21 cellular contexts compared by ENCODE assay signal in the genomic region with DNA sequence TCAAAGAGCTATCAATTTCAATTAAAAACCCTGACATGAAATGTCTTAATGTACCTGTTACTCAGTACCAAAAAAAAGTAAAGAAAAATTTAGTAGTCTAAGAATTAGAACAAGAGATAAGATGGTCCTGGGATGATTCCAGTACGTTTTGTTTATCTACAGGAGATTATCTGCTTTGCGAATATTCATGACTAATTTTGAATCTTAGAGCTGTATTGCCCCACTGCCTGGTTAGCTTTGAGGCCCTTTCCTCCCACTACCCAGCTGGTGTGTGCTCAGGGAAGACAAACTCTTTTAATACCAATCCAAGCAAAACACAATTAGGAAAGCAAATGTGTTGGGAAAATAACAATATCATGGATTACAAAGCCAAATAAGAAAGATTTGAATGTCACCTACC.
DNase-seq lines count a peak whose midpoint lies in the region; ATAC-seq, FAIRE-seq and TF ChIP-seq lines count a peak whose summit lies in the region.
"Had no signal": no experiment of that assay in that cellular context is flagged by ENCODE, and none has a peak within 500 bp of the region (broad histone marks: within the 10 kb centered on the region; RNA-seq: fewer than 3 reads in every experiment).

No MANE protein-coding gene starts in this region.

- H3K4me1 Mint-ChIP-seq in GM23338 = peaks cover 24% of the 10 kb centered on the region
- H3K4me1 Mint-ChIP-seq: CD14-positive monocyte; CD4-positive, alpha-beta memory T cell; IgD-negative memory B cell had no signal

- no peak overlapping the region for H3K27ac ChIP-seq in GM23338 (ENCODE audit: low read depth)
- no peak overlapping the region for H3K27ac ChIP-seq in SU-DHL-6 (ENCODE audit: low read depth, low read length)

- H3K4me2 ChIP-seq in GM23338 (no peak overlapping the region), SU-DHL-6 (ENCODE audit: low read depth, low read length, poor library complexity, severe bottlenecking) (no peak overlapping the region)

- no peak overlapping the region for H3K4me3 ChIP-seq in GM23338
- no peak overlapping the region for H3K4me3 ChIP-seq in SU-DHL-6 (ENCODE audit: insufficient read depth, low read length, poor library complexity, severe bottlenecking)
- no peak overlapping the region for H3K4me3 ChIP-seq in fibroblast of pulmonary artery (replicated peaks; ENCODE audit: low read depth, low read length)
- H3K4me3 ChIP-seq: GM12878 had no signal

- H3F3A ChIP-seq in GM23338 (replicated peaks; ENCODE audit: low read depth) = no peaks in the 10 kb centered on the region
- H3F3A ChIP-seq in SU-DHL-6 (ENCODE audit: insufficient read depth) = no peaks in the 10 kb centered on the region

- H3K4me3 Mint-ChIP-seq in GM23338 = no peak overlapping the region
- H3K4me3 Mint-ChIP-seq: CD14-positive monocyte; CD4-positive, alpha-beta memory T cell; IgD-negative memory B cell had no signal

- peaks cover 19% of the 10 kb centered on the region for H3K9me3 Mint-ChIP-seq in GM23338

- no peaks in the 10 kb centered on the region for H3K27me3 Mint-ChIP-seq in GM23338 (ENCODE audit: insufficient read depth, low read depth, poor library complexity)
- H3K27me3 Mint-ChIP-seq: CD4-positive, alpha-beta memory T cell; IgD-negative memory B cell had no signal

- H3K9me2 ChIP-seq in GM23338 (ENCODE audit: insufficient read depth) (no peaks in the 10 kb centered on the region), SU-DHL-6 (replicated peaks; ENCODE audit: insufficient read depth, low read length) (no peaks in the 10 kb centered on the region)

- peak overlapping the region; percentile 70; the same call in 1 of the 2 replicates for H3K27ac Mint-ChIP-seq in GM23338
- H3K27ac Mint-ChIP-seq: CD14-positive monocyte; CD4-positive, alpha-beta memory T cell had no signal

- H2AFZ ChIP-seq in GM23338 (peak overlapping the region; percentile 74; the same call in 1 of the 2 replicates), SU-DHL-6 (ENCODE audit: low read depth, low read length, severe bottlenecking) (peak overlapping the region; percentile 5)

- DNase-seq in GM23338 (ENCODE audit: low spot score) (no peak), fibroblast of pulmonary artery (ENCODE audit: low read depth) (peak; percentile 17), omental fat pad (ENCODE audit: low spot score) (no peak), cardiac septum (ENCODE audit: low spot score) (no peak), GM12892 (ENCODE audit: insufficient read length) (no peak), DMS114 treated with DMSO at 0.1 percent for 48 hours (lab: John Stamatoyannopoulos, UW; ENCODE audit: unreplicated experiment) (no peak)
- DNase-seq: ACHN; CD4-positive, alpha-beta memory T cell; DMS53; DND-41; EL; GOT3; H7; Karpas-422; KBM-7 had no signal

- H3K36me3 Mint-ChIP-seq in GM23338 (ENCODE audit: low read depth) = peaks cover 18% of the 10 kb centered on the region; the same call in 2 of the 3 replicates
- H3K36me3 Mint-ChIP-seq: CD14-positive monocyte; CD4-positive, alpha-beta memory T cell; IgD-negative memory B cell had no signal

- intact Hi-C loops in cardiac septum (cut with DNase I) = no loop called here

- no peaks in the 10 kb centered on the region for H3K9me3 ChIP-seq in SU-DHL-6 (ENCODE audit: insufficient read depth, low read length)

- no peak for ATAC-seq in GM23338
- ATAC-seq in omental fat pad (ENCODE audit: low FRiP score) = peak; percentile 66
- ATAC-seq: GM12878 had no signal

- FAIRE-seq in GM12892 (lab: Jason Lieb, UNC) = no peak
- FAIRE-seq: A204.1, GM12878, GM18507 had no signal

- H3K27me3 ChIP-seq in GM23338 (ENCODE audit: insufficient read depth) (no peaks in the 10 kb centered on the region), SU-DHL-6 (ENCODE audit: low read length) (no peaks in the 10 kb centered on the region)

- H4K20me1 ChIP-seq in GM23338 (replicated peaks; ENCODE audit: insufficient read depth) (no peaks in the 10 kb centered on the region), SU-DHL-6 (ENCODE audit: low read depth, low read length) (no peaks in the 10 kb centered on the region)

- H3K36me3 ChIP-seq in GM23338 (ENCODE audit: insufficient read depth) (no peaks in the 10 kb centered on the region), SU-DHL-6 (ENCODE audit: low read length) (no peaks in the 10 kb centered on the region)

- H3K4me1 ChIP-seq in GM23338 (ENCODE audit: insufficient read depth) = peaks cover 18% of the 10 kb centered on the region; the same call in 1 of the 2 replicates

- H3K9ac ChIP-seq in SU-DHL-6 (ENCODE audit: low read length) = no peak overlapping the region

- no peak for TF ChIP-seq POLR2A in GM12892 (IDR thresholded peaks at IDR 0.05; ENCODE audit: low read depth, low read length)

- H3K79me2 ChIP-seq in GM23338 (replicated peaks; ENCODE audit: insufficient read depth) (no peaks in the 10 kb centered on the region), SU-DHL-6 (ENCODE audit: insufficient read depth, low read length) (no peaks in the 10 kb centered on the region)

- TF ChIP-seq CTCF in GM23338 (conservative IDR thresholded peaks at IDR 0.05; ENCODE audit: low read depth in 2 of 2) (no peak), SU-DHL-6 (IDR thresholded peaks at IDR 0.05; ENCODE audit: insufficient read depth, low read length, poor library complexity, severe bottlenecking) (no peak), fibroblast of pulmonary artery (IDR thresholded peaks at IDR 0.05; ENCODE audit: low read length, missing control alignments) (no peak), omental fat pad (IDR thresholded peaks at IDR 0.05) (no peak)

TF ChIP-seq in GM23338, 12 proteins besides CTCF, POLR2A, EP300 and RAD21 (continues in another document):
- TF ChIP-seq POLR2AphosphoS5 (IDR thresholded peaks at IDR 0.05; ENCODE audit: low read depth) (no peak), ZNF331 (CRISPR knock-in tag; IDR thresholded peaks at IDR 0.05; ENCODE audit: low read depth) (no peak), JUNB (IDR thresholded peaks at IDR 0.05; ENCODE audit: unreplicated experiment) (no peak), EZH2 (IDR thresholded peaks at IDR 0.05; ENCODE audit: low read depth, unreplicated experiment) (no peak)
- TF ChIP-seq, protein P1, sequence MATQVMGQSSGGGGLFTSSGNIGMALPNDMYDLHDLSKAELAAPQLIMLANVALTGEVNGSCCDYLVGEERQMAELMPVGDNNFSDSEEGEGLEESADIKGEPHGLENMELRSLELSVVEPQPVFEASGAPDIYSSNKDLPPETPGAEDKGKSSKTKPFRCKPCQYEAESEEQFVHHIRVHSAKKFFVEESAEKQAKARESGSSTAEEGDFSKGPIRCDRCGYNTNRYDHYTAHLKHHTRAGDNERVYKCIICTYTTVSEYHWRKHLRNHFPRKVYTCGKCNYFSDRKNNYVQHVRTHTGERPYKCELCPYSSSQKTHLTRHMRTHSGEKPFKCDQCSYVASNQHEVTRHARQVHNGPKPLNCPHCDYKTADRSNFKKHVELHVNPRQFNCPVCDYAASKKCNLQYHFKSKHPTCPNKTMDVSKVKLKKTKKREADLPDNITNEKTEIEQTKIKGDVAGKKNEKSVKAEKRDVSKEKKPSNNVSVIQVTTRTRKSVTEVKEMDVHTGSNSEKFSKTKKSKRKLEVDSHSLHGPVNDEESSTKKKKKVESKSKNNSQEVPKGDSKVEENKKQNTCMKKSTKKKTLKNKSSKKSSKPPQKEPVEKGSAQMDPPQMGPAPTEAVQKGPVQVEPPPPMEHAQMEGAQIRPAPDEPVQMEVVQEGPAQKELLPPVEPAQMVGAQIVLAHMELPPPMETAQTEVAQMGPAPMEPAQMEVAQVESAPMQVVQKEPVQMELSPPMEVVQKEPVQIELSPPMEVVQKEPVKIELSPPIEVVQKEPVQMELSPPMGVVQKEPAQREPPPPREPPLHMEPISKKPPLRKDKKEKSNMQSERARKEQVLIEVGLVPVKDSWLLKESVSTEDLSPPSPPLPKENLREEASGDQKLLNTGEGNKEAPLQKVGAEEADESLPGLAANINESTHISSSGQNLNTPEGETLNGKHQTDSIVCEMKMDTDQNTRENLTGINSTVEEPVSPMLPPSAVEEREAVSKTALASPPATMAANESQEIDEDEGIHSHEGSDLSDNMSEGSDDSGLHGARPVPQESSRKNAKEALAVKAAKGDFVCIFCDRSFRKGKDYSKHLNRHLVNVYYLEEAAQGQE (IDR thresholded peaks at IDR 0.05; ENCODE audit: unreplicated experiment) = no peak
